In genomic region chr7:70717553-70718248, GRCh38 we compare ENCODE assay signal across 18 cellular contexts.
DNase-seq lines count a peak whose midpoint lies in the region; ATAC-seq and TF ChIP-seq lines count a peak whose summit lies in the region.
"Had no signal": no experiment of that assay in that cellular context is flagged by ENCODE, and none has a peak within 500 bp of the region (broad histone marks: within the 10 kb centered on the region; RNA-seq: fewer than 3 reads in every experiment).

No MANE protein-coding gene starts in this region.

- H3K36me3 Mint-ChIP-seq in CD4-positive, alpha-beta T cell (ENCODE audit: low read depth): no peaks in the 10 kb centered on the region
- H3K36me3 Mint-ChIP-seq in activated T-helper 17 cell treated with anti-CD3 and anti-CD28 coated beads, Interleukin-2, amount 50 U/mL, for 72 hours (ENCODE audit: low read depth): peaks cover 9% of the 10 kb centered on the region
- H3K36me3 Mint-ChIP-seq in GM23338 (ENCODE audit: low read depth): peaks cover 30% of the 10 kb centered on the region

- no peak overlapping the region for H2AFZ ChIP-seq in GM23338

- H3K79me2 ChIP-seq in GM23338 (replicated peaks; ENCODE audit: insufficient read depth): peaks cover 99% of the 10 kb centered on the region

- CTCF ChIA-PET in CD4-positive, alpha-beta T cell (lab: Charles Lee): no interaction called here
- CTCF ChIA-PET in HEK293T (lab: Yijun Ruan, JAX): interaction anchor here (0.7 to 2.5 kb wide), 4 partner anchors 13 to 205 kb away, joined by 3 to 13 read pairs (median 7); no protein-coding TSS in a partner anchor

- H3K27ac Mint-ChIP-seq in CD4-positive, alpha-beta T cell: peak overlapping the region; percentile 56
- H3K27ac Mint-ChIP-seq in activated T-helper 17 cell treated with anti-CD3 and anti-CD28 coated beads, Interleukin-2, amount 50 U/mL, for 72 hours: peak overlapping the region; percentile 7
- no peak overlapping the region for H3K27ac Mint-ChIP-seq in GM23338
- H3K27ac Mint-ChIP-seq: activated naive CD4-positive, alpha-beta T cell treated with anti-CD3 and anti-CD28 coated beads for 36 hours; T-helper 1 cell treated with Interleukin-12 subunit alpha and Interleukin-12 subunit beta and Interleukin-4 antibody, amounts not matched to agents 30 μg/mL and 1 μg/mL, for 36 hours had no signal

- ATAC-seq in CD4-positive, alpha-beta T cell (ENCODE audit: poor library complexity): no peak
- peak; percentile 71 for ATAC-seq in activated T-helper 17 cell treated with anti-CD3 and anti-CD28 coated beads, Interleukin-2, amount 50 U/mL, for 72 hours (replicated peaks)
- ATAC-seq in right lobe of liver (peak; percentile 36 to 57 (median 54)), HG02973 (IDR thresholded peaks at IDR 0.05; ENCODE audit: unreplicated experiment) (no peak), GM23338 (no peak)
- ATAC-seq: left lung had no signal

- intact Hi-C loops in CD4-positive, alpha-beta T cell (cut with DNase I, micrococcal nuclease): no loop called here
- intact Hi-C loops in right lobe of liver (cut with DNase I): no loop called here

- H3K27me3 ChIP-seq in BLaER1: no peaks in the 10 kb centered on the region
- no peaks in the 10 kb centered on the region for H3K27me3 ChIP-seq in CD4-positive, alpha-beta T cell (ENCODE audit: control insufficient read depth, insufficient read depth, low read length)
- no peaks in the 10 kb centered on the region for H3K27me3 ChIP-seq in right lobe of liver
- no peaks in the 10 kb centered on the region for H3K27me3 ChIP-seq in WERI-Rb-1 (ENCODE audit: insufficient read depth, low read depth, severe bottlenecking)
- no peaks in the 10 kb centered on the region for H3K27me3 ChIP-seq in GM23338 (ENCODE audit: insufficient read depth)
- H3K27me3 ChIP-seq: left lung, testis had no signal

- H3K4me1 ChIP-seq in BLaER1: peaks cover 78% of the 10 kb centered on the region
- H3K4me1 ChIP-seq in right lobe of liver: peaks cover 0 to 53% (median 23%) of the 10 kb centered on the region in 4 donors
- H3K4me1 ChIP-seq in GM23338 (ENCODE audit: insufficient read depth): peaks cover 52% of the 10 kb centered on the region
- H3K4me1 ChIP-seq: left lung, testis had no signal

- H3K4me3 Mint-ChIP-seq in CD4-positive, alpha-beta T cell: peak overlapping the region; percentile 15
- H3K4me3 Mint-ChIP-seq in activated T-helper 17 cell treated with anti-CD3 and anti-CD28 coated beads, Interleukin-2, amount 50 U/mL, for 72 hours: peak overlapping the region; percentile 39
- no peak overlapping the region for H3K4me3 Mint-ChIP-seq in GM23338
- H3K4me3 Mint-ChIP-seq: activated naive CD4-positive, alpha-beta T cell treated with anti-CD3 and anti-CD28 coated beads for 36 hours; T-helper 1 cell treated with Interleukin-12 subunit alpha and Interleukin-12 subunit beta and Interleukin-4 antibody, amounts not matched to agents 30 μg/mL and 1 μg/mL, for 36 hours had no signal

- TF ChIP-seq POLR2A in right lobe of liver (IDR thresholded peaks at IDR 0.05): no peak

- H3K36me3 ChIP-seq in BLaER1 (peaks cover 81% of the 10 kb centered on the region), right lobe of liver (no peaks in the 10 kb centered on the region), WERI-Rb-1 (no peaks in the 10 kb centered on the region; the same call in 1 of the 2 replicates), GM23338 (ENCODE audit: insufficient read depth) (peaks cover 8% of the 10 kb centered on the region; the same call in 1 of the 2 replicates)
- H3K36me3 ChIP-seq: left lung had no signal

- H3K4me1 Mint-ChIP-seq in CD4-positive, alpha-beta T cell (ENCODE audit: low read depth): peaks cover 27% of the 10 kb centered on the region
- H3K4me1 Mint-ChIP-seq in activated T-helper 17 cell treated with anti-CD3 and anti-CD28 coated beads, Interleukin-2, amount 50 U/mL, for 72 hours: peaks cover 20% of the 10 kb centered on the region
- H3K4me1 Mint-ChIP-seq in GM23338: peaks cover 52% of the 10 kb centered on the region

- H3K4me3 ChIP-seq in BLaER1: no peak overlapping the region
- no peak overlapping the region for H3K4me3 ChIP-seq in right lobe of liver
- no peak overlapping the region for H3K4me3 ChIP-seq in WERI-Rb-1 (ENCODE audit: low read depth, low read length)
- H3K4me3 ChIP-seq in GM23338: no peak overlapping the region
- H3K4me3 ChIP-seq: left lung, testis had no signal

- 44% methylated on average over 7 of the region's 7 CpGs for WGBS in right lobe of liver (ENCODE audit: insufficient coverage, low coverage, low lambda C conversion rate, missing lambda C conversion rate)

- H3K9me3 Mint-ChIP-seq in CD4-positive, alpha-beta T cell: peaks cover 8% of the 10 kb centered on the region
- peaks cover 7% of the 10 kb centered on the region for H3K9me3 Mint-ChIP-seq in activated T-helper 17 cell treated with anti-CD3 and anti-CD28 coated beads, Interleukin-2, amount 50 U/mL, for 72 hours
- peaks cover 18% of the 10 kb centered on the region for H3K9me3 Mint-ChIP-seq in GM23338

- H3K4me2 ChIP-seq in BLaER1: peak overlapping the region; percentile 52
- H3K4me2 ChIP-seq in GM23338: no peak overlapping the region
- H3K4me2 ChIP-seq: KMS-11 had no signal

- H4K20me1 ChIP-seq in BLaER1: peaks cover 100% of the 10 kb centered on the region
- H4K20me1 ChIP-seq in GM23338 (replicated peaks; ENCODE audit: insufficient read depth): peaks cover 56% of the 10 kb centered on the region

- H3K9me2 ChIP-seq in GM23338 (ENCODE audit: insufficient read depth): no peaks in the 10 kb centered on the region

- no peak for TF ChIP-seq CTCF in CD4-positive, alpha-beta T cell (IDR thresholded peaks at IDR 0.05)
- TF ChIP-seq CTCF in right lobe of liver (IDR thresholded peaks at IDR 0.05) (no peak), WERI-Rb-1 (IDR thresholded peaks at IDR 0.05; ENCODE audit: low read depth, low read length) (no peak), GM23338 (conservative IDR thresholded peaks at IDR 0.05; ENCODE audit: low read depth in 2 of 2) (no peak)

- DNase-seq in CD4-positive, alpha-beta T cell: no peak
- peak; percentile 40 to 70 (median 69) for DNase-seq in right lobe of liver
- no peak for DNase-seq in WERI-Rb-1
- no peak for DNase-seq in GM23338 (ENCODE audit: low spot score)
- DNase-seq in HEK293T (ENCODE audit: extremely low spot score): no peak
- DNase-seq: activated naive CD4-positive, alpha-beta T cell treated with anti-CD3 and anti-CD28 coated beads for 36 hours; aorta; central memory CD4-positive, alpha-beta T cell; left lung; NCI-H2029 treated with DMSO at 0.1 percent for 48 hours; NCI-H510A; posterior cingulate gyrus; testis had no signal

- peak overlapping the region; percentile 15; the same call in 1 of the 2 replicates for H3K27ac ChIP-seq in BLaER1
- H3K27ac ChIP-seq in CD4-positive, alpha-beta T cell (ENCODE audit: low read depth, low read length): no peak overlapping the region
- H3K27ac ChIP-seq in right lobe of liver: peak overlapping the region in 1 of 3 donors; percentile 37
- no peak overlapping the region for H3K27ac ChIP-seq in WERI-Rb-1
- no peak overlapping the region for H3K27ac ChIP-seq in GM23338 (ENCODE audit: low read depth)
- H3K27ac ChIP-seq: KMS-11, left lung, testis had no signal

- no peak overlapping the region for H3K9ac ChIP-seq in BLaER1
- H3K9ac ChIP-seq: KMS-11 had no signal

- H3F3A ChIP-seq in GM23338 (replicated peaks; ENCODE audit: low read depth): peaks cover 2% of the 10 kb centered on the region; the same call in 1 of the 2 replicates

- POLR2A ChIA-PET in CD4-positive, alpha-beta T cell (lab: Charles Lee): no interaction called here
- POLR2A ChIA-PET in HEK293T (lab: Yijun Ruan, JAX): no interaction called here

- no peaks in the 10 kb centered on the region for H3K27me3 Mint-ChIP-seq in CD4-positive, alpha-beta T cell
- no peaks in the 10 kb centered on the region for H3K27me3 Mint-ChIP-seq in activated T-helper 17 cell treated with anti-CD3 and anti-CD28 coated beads, Interleukin-2, amount 50 U/mL, for 72 hours
- H3K27me3 Mint-ChIP-seq in GM23338 (ENCODE audit: insufficient read depth, low read depth, poor library complexity): peaks cover 10% of the 10 kb centered on the region

- H3K9me3 ChIP-seq in BLaER1 (peaks cover 9% of the 10 kb centered on the region), right lobe of liver (no peaks in the 10 kb centered on the region), WERI-Rb-1 (ENCODE audit: severe bottlenecking) (no peaks in the 10 kb centered on the region)
- no peaks in the 10 kb centered on the region for H3K9me3 ChIP-seq in CD4-positive, alpha-beta T cell (ENCODE audit: control insufficient read depth, low read length)
- H3K9me3 ChIP-seq: testis had no signal

TF ChIP-seq in GM23338, 12 proteins besides CTCF, POLR2A, EP300 and RAD21 (continues in another document):
- TF ChIP-seq POLR2AphosphoS5 (IDR thresholded peaks at IDR 0.05; ENCODE audit: low read depth) (no peak), EZH2 (IDR thresholded peaks at IDR 0.05; ENCODE audit: low read depth, unreplicated experiment) (no peak), ZNF331 (CRISPR knock-in tag; IDR thresholded peaks at IDR 0.05; ENCODE audit: low read depth) (no peak), NANOG (IDR thresholded peaks at IDR 0.05; ENCODE audit: borderline replicate concordance) (no peak), STAT1 (IDR thresholded peaks at IDR 0.05; ENCODE audit: unreplicated experiment) (no peak)

TF ChIP-seq in HEK293T, 16 proteins besides CTCF, POLR2A, EP300 and RAD21:
- no peak for TF ChIP-seq ZNF384 (IDR thresholded peaks at IDR 0.05)
- TF ChIP-seq BHLHE40 (IDR thresholded peaks at IDR 0.05; ENCODE audit: borderline replicate concordance): no peak
- no peak for TF ChIP-seq SP1 (IDR thresholded peaks at IDR 0.05)
TF ChIP-seq in HEK293T: peak in this region for 0.

Comparison
In these comparisons a context has a peak if more than half of its experiments do, and no peak if none do; other contexts are left out.
1. ATAC-seq: peak in activated T-helper 17 cell treated with anti-CD3 and anti-CD28 coated beads, Interleukin-2, amount 50 U/mL, for 72 hours (single experiment) and right lobe of liver (4 of 4); none in CD4-positive, alpha-beta T cell (single experiment), HG02973 (single experiment) and GM23338 (single experiment).
2. DNase-seq: peak in right lobe of liver (3 of 3); none in CD4-positive, alpha-beta T cell (0 of 10), WERI-Rb-1 (single experiment), GM23338 (single experiment) and HEK293T (single experiment).